Comparison of ENCODE assay signal across 8 cellular contexts in the genomic region with DNA sequence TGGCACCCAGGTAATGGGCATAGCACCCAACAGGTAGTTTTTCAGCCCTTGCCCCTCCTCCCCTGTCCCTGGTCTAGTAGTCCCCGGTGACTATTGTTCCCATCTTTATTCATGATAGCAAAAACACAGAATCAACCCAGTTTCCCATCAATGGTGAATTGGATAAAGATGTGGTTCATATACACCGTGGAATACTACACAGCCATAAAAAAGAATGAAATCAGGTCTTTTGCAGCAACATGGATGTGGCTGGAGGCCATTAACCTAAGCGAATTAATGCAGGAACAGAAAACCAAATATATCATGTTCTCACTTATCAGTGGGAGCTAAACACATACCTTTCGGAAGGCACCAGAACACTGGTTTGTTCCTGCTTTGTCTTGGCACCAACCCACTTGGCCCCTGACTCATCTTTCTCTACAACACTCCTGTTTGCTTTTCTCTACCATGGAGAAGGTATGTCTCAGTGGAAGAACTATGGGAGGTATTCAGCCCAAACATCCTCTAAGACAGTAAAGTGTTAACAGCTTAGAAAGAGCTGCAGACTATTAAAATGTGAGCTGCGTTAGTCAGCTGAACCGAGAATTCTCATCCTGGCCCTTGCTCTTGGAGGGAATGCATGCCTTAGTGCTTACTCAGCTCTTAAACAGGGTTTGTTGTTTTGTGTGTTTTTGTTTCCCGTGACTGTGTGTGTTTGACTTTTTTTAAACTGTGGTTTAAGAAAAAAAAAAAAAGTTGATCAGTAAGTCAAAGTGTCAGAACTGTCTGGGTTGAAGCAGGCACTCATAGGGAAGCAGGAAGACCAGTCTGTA.
DNase-seq lines count a peak whose midpoint lies in the region; ATAC-seq and TF ChIP-seq lines count a peak whose summit lies in the region.

No MANE protein-coding gene starts in this region.

- H3K4me2 ChIP-seq in H9 (ENCODE audit: insufficient read depth, insufficient read length, low read length) (no peak overlapping the region), neural progenitor cell (peak overlapping the region; percentile 33)

- no peak overlapping the region for H3K23ac ChIP-seq in H9 (ENCODE audit: insufficient read length, low read depth, low read length)

- H3K18ac ChIP-seq in H9 (ENCODE audit: insufficient read length, low read depth, low read length), result no peak overlapping the region

- H3K9me3 ChIP-seq in H9 (ENCODE audit: control insufficient read depth, low read depth, low read length) (no peaks in the 10 kb centered on the region), neural progenitor cell (ENCODE audit: low read depth) (no peaks in the 10 kb centered on the region)

- no peak for TF ChIP-seq CTCF in H9 (conservative IDR thresholded peaks at IDR 0.05)
- TF ChIP-seq CTCF in activated B cell treated with CpG ODN at 0.5 μM for 24 hours (IDR thresholded peaks at IDR 0.05), result no peak
- TF ChIP-seq CTCF in fibroblast of the aortic adventitia (IDR thresholded peaks at IDR 0.05; ENCODE audit: insufficient read depth, low read length), result no peak
- TF ChIP-seq CTCF in neural progenitor cell (IDR thresholded peaks at IDR 0.05), result no peak

- H2BK120ac ChIP-seq in H9 (ENCODE audit: low read depth, low read length, poor library complexity, severe bottlenecking), result no peak overlapping the region

- no peaks in the 10 kb centered on the region for H3K23me2 ChIP-seq in H9 (ENCODE audit: insufficient read length, low read depth, low read length, poor library complexity, severe bottlenecking)

- H3F3A ChIP-seq in neural progenitor cell (ENCODE audit: low read depth), result no peaks in the 10 kb centered on the region

- H3K4ac ChIP-seq in H9 (ENCODE audit: low read depth, low read length), result no peak overlapping the region

- H3K27me3 ChIP-seq in H9 (ENCODE audit: insufficient read depth, low read length) (no peaks in the 10 kb centered on the region), neural progenitor cell (no peaks in the 10 kb centered on the region)

- H3K9me3 Mint-ChIP-seq in H9 (no peaks in the 10 kb centered on the region), activated B cell treated with CpG ODN at 0.5 μM for 24 hours (no peaks in the 10 kb centered on the region), neural progenitor cell (no peaks in the 10 kb centered on the region)

- H3K4me1 Mint-ChIP-seq in H9, result peaks cover 33 to 43% of the 10 kb centered on the region in 2 experiments
- peaks cover 30% of the 10 kb centered on the region for H3K4me1 Mint-ChIP-seq in activated B cell treated with CpG ODN at 0.5 μM for 24 hours
- peaks cover 64% of the 10 kb centered on the region for H3K4me1 Mint-ChIP-seq in neural progenitor cell

- H3K36me3 ChIP-seq in neural progenitor cell, result no peaks in the 10 kb centered on the region

- H4K8ac ChIP-seq in H9 (replicated peaks; ENCODE audit: insufficient read length, low read depth, low read length), result no peak overlapping the region

- H2BK20ac ChIP-seq in H9 (ENCODE audit: low read depth, low read length, poor library complexity, severe bottlenecking), result no peak overlapping the region

- H2BK5ac ChIP-seq in H9 (ENCODE audit: insufficient read length, low read length), result no peak overlapping the region

- H4K20me1 ChIP-seq in H9 (ENCODE audit: control insufficient read depth, insufficient read depth, insufficient read length) (no peaks in the 10 kb centered on the region), neural progenitor cell (ENCODE audit: low read depth) (no peaks in the 10 kb centered on the region)

- H2BK15ac ChIP-seq in H9 (ENCODE audit: low read depth, low read length), result no peak overlapping the region

- H4K5ac ChIP-seq in H9 (ENCODE audit: insufficient read length, low read depth, low read length), result no peak overlapping the region

- POLR2A ChIA-PET in activated B cell treated with CpG ODN at 0.5 μM for 24 hours (lab: Charles Lee), result interaction anchor here (0.7 to 2.6 kb wide), 12 partner anchors 10 to 530 kb away, joined by 3 to 17 read pairs (median 4); a partner anchor contains a TSS

- DNase-seq in A172 (ENCODE audit: low spot score), result peak; percentile 100
- peak; percentile 29 for DNase-seq in H9
- no peak for DNase-seq in activated B cell treated with CpG ODN at 0.5 μM for 24 hours
- peak; percentile 98 for DNase-seq in fibroblast of the aortic adventitia (ENCODE audit: low read depth)
- no peak for DNase-seq in neural progenitor cell (ENCODE audit: low spot score)
- DNase-seq in C1 segment of cervical spinal cord (lab: John Stamatoyannopoulos, UW), result no peak
- DNase-seq in NCI-H2196 treated with DMSO at 0.1 percent for 48 hours (lab: John Stamatoyannopoulos, UW; ENCODE audit: unreplicated experiment), result no peak

- no peak overlapping the region for H4K91ac ChIP-seq in H9 (ENCODE audit: insufficient read length, low read depth, low read length)

- CTCF ChIA-PET in activated B cell treated with CpG ODN at 0.5 μM for 24 hours (lab: Charles Lee), result no interaction called here

- no CpG with 5 or more reads among the region's 7 CpGs for WGBS in H9 (ENCODE audit: extremely low coverage, insufficient read length, low lambda C conversion rate)

- no peak overlapping the region for H3K9ac ChIP-seq in H9 (ENCODE audit: extremely low read depth, insufficient read length, low read length)
- H3K9ac ChIP-seq in neural progenitor cell, result no peak overlapping the region

- no peak overlapping the region for H3K4me3 ChIP-seq in fibroblast of the aortic adventitia (ENCODE audit: low read depth, low read length)
- no peak overlapping the region for H3K4me3 ChIP-seq in neural progenitor cell

- H3K36me3 Mint-ChIP-seq in H9 (ENCODE audit: insufficient read depth in 1 of 3, low read depth in 3 of 3), result no peaks in the 10 kb centered on the region; a peak in 1 of 7 replicates
- H3K36me3 Mint-ChIP-seq in activated B cell treated with CpG ODN at 0.5 μM for 24 hours (ENCODE audit: low read depth), result no peaks in the 10 kb centered on the region
- no peaks in the 10 kb centered on the region for H3K36me3 Mint-ChIP-seq in neural progenitor cell

- H2AK5ac ChIP-seq in H9 (ENCODE audit: insufficient read length, low read length), result no peak overlapping the region

- H3K79me2 ChIP-seq in H9 (ENCODE audit: insufficient read depth, low read length), result no peaks in the 10 kb centered on the region
- H3K79me2 ChIP-seq in neural progenitor cell (ENCODE audit: low read depth), result no peaks in the 10 kb centered on the region

- H2AFZ ChIP-seq in H9 (ENCODE audit: low read length), result no peak overlapping the region
- H2AFZ ChIP-seq in neural progenitor cell (replicated peaks), result no peak overlapping the region

- H3K14ac ChIP-seq in H9 (ENCODE audit: insufficient read depth, low read length), result no peak overlapping the region

- no peak overlapping the region for H2BK12ac ChIP-seq in H9 (ENCODE audit: insufficient read length, low read depth, low read length)

- peaks cover 14% of the 10 kb centered on the region for H3K27me3 Mint-ChIP-seq in H9 (ENCODE audit: low read depth)
- no peaks in the 10 kb centered on the region for H3K27me3 Mint-ChIP-seq in activated B cell treated with CpG ODN at 0.5 μM for 24 hours
- H3K27me3 Mint-ChIP-seq in neural progenitor cell (ENCODE audit: insufficient read depth, low read depth), result peaks cover 4% of the 10 kb centered on the region

- H3K4me1 ChIP-seq in H9 (ENCODE audit: insufficient read depth, low read length), result peaks cover 3% of the 10 kb centered on the region; the same call in 1 of the 2 replicates
- H3K4me1 ChIP-seq in neural progenitor cell, result peaks cover 24% of the 10 kb centered on the region

- intact Hi-C loops in activated B cell treated with CpG ODN at 0.5 μM for 24 hours (cut with micrococcal nuclease), result loop anchor here (1.0 to 5.0 kb wide), 9 partner anchors 19 to 328 kb away; no protein-coding TSS in a partner anchor

- H3K4me3 Mint-ChIP-seq in H9 (no peak overlapping the region), activated B cell treated with CpG ODN at 0.5 μM for 24 hours (peak overlapping the region; percentile 78), neural progenitor cell (peak overlapping the region; percentile 4)

- H3K79me1 ChIP-seq in H9 (ENCODE audit: insufficient read depth, low read depth, low read length, poor library complexity, severe bottlenecking), result no peaks in the 10 kb centered on the region

- H3K56ac ChIP-seq in H9 (ENCODE audit: insufficient read length, low read depth, low read length), result no peak overlapping the region

- no peak for ATAC-seq in activated B cell treated with CpG ODN at 0.5 μM for 24 hours (ENCODE audit: low read depth)
- no peak for ATAC-seq in HG03025 (IDR thresholded peaks at IDR 0.05; ENCODE audit: low FRiP score, unreplicated experiment)

- H3K27ac ChIP-seq in H9 (ENCODE audit: insufficient read length, low read depth, low read length) (no peak overlapping the region), neural progenitor cell (no peak overlapping the region)

- H3T11ph ChIP-seq in H9 (ENCODE audit: low read length), result no peak overlapping the region

- H3K27ac Mint-ChIP-seq in H9 (peak overlapping the region; percentile 2 to 62 (median 14); a peak in 4 of 7 replicates), activated B cell treated with CpG ODN at 0.5 μM for 24 hours (peak overlapping the region; percentile 78), neural progenitor cell (peak overlapping the region; percentile 98)

Comparison
In these comparisons a context has a peak if more than half of its experiments do, and no peak if none do; other contexts are left out.
1. DNase-seq: peak in A172 (single experiment), H9 (single experiment) and fibroblast of the aortic adventitia (single experiment); none in activated B cell treated with CpG ODN at 0.5 μM for 24 hours (single experiment), neural progenitor cell (single experiment), C1 segment of cervical spinal cord (0 of 14) and NCI-H2196 treated with DMSO at 0.1 percent for 48 hours (single experiment).
2. H3K27ac Mint-ChIP-seq: peak in every context shown above with its lines; median percentile 98 in neural progenitor cell; 78 in activated B cell treated with CpG ODN at 0.5 μM for 24 hours; 14 in H9.
3. H3K4me3 Mint-ChIP-seq: peak in activated B cell treated with CpG ODN at 0.5 μM for 24 hours (single experiment) and neural progenitor cell (single experiment); none in H9 (0 of 2).